Comparison of ENCODE assay signal across 27 cellular contexts in genomic region chr9:91557352-91557751, GRCh38.
A peak's percentile ranks its signal among the peaks of the same experiment; 100 is the strongest.
DNase-seq lines count a peak whose midpoint lies in the region; ATAC-seq, FAIRE-seq and TF ChIP-seq lines count a peak whose summit lies in the region.
"Had no signal": no experiment of that assay in that cellular context is flagged by ENCODE, and none has a peak within 500 bp of the region (broad histone marks: within the 10 kb centered on the region; RNA-seq: fewer than 3 reads in every experiment).

No MANE protein-coding gene starts in this region.

- TF ChIP-seq CTCF in IMR-90 (conservative IDR thresholded peaks at IDR 0.05; ENCODE audit: low read depth, low read length) = no peak
- no peak for TF ChIP-seq CTCF in Peyer's patch (IDR thresholded peaks at IDR 0.05)
- no peak for TF ChIP-seq CTCF in PC-9 (conservative IDR thresholded peaks at IDR 0.05)

- no peak overlapping the region for H3K56ac ChIP-seq in IMR-90 (ENCODE audit: extremely low read depth, insufficient read depth, low read length)

- peak; percentile 88 for ATAC-seq in IMR-90 (ENCODE audit: low read depth)

- H3K27ac ChIP-seq in IMR-90 (ENCODE audit: insufficient read depth, low read length) (no peak overlapping the region), Peyer's patch (no peak overlapping the region), PC-9 (no peak overlapping the region)
- no peak overlapping the region for H3K27ac ChIP-seq in effector memory CD4-positive, alpha-beta T cell (ENCODE audit: insufficient read depth, low read length, poor library complexity, severe bottlenecking)
- H3K27ac ChIP-seq: BLaER1 had no signal

- no peak overlapping the region for H2AK5ac ChIP-seq in IMR-90 (ENCODE audit: low read depth, low read length)

- no peaks in the 10 kb centered on the region for H3K27me3 ChIP-seq in IMR-90 (ENCODE audit: control insufficient read depth, insufficient read depth, low read length)
- H3K27me3 ChIP-seq in adipocyte (replicated peaks; ENCODE audit: control insufficient read depth, insufficient read depth, low read length) = no peaks in the 10 kb centered on the region
- H3K27me3 ChIP-seq in Peyer's patch = no peaks in the 10 kb centered on the region
- H3K27me3 ChIP-seq in effector memory CD4-positive, alpha-beta T cell (replicated peaks; ENCODE audit: control insufficient read depth, insufficient read depth, low read length, poor library complexity, severe bottlenecking) = peaks cover 4% of the 10 kb centered on the region
- no peaks in the 10 kb centered on the region for H3K27me3 ChIP-seq in PC-9 (ENCODE audit: insufficient read depth, low read depth)
- H3K27me3 ChIP-seq: BLaER1 had no signal

- no peak overlapping the region for H2BK15ac ChIP-seq in IMR-90 (ENCODE audit: low read depth, low read length)

- POLR2A ChIA-PET in IMR-90 (lab: Charles Lee; ENCODE audit: unreplicated experiment) = no interaction called here
- POLR2A ChIA-PET in PC-9 (lab: Charles Lee; ENCODE audit: unreplicated experiment) = no interaction called here

- H4K8ac ChIP-seq in IMR-90 (ENCODE audit: low read depth in 2 of 2, low read length in 2 of 2) = no peak overlapping the region

- H3K18ac ChIP-seq in IMR-90 (ENCODE audit: low read depth, low read length) = no peak overlapping the region

- in situ Hi-C loops in IMR-90 (cut with MboI; ENCODE audit: low sequenced_read_pairs) = no loop called here

- H4K20me1 ChIP-seq in IMR-90 (ENCODE audit: insufficient read depth, low read length) (no peaks in the 10 kb centered on the region), PC-9 (ENCODE audit: insufficient read depth) (no peaks in the 10 kb centered on the region)
- H4K20me1 ChIP-seq: BLaER1 had no signal

- H3K4me3 ChIP-seq in IMR-90 (ENCODE audit: insufficient read depth, low read depth, low read length) (no peak overlapping the region), adipocyte (ENCODE audit: low read length) (no peak overlapping the region), Peyer's patch (no peak overlapping the region), PC-9 (no peak overlapping the region)
- no peak overlapping the region for H3K4me3 ChIP-seq in effector memory CD4-positive, alpha-beta T cell (ENCODE audit: insufficient read depth, low read depth, low read length, poor library complexity, severe bottlenecking)
- H3K4me3 ChIP-seq: BLaER1 had no signal

- intact Hi-C loops in IMR-90 (cut with micrococcal nuclease) = loop anchor here (5.0 kb wide), 1 partner anchor 135 kb away; the partner anchor contains the start of gene NFIL3
- intact Hi-C loops in PC-9 (cut with micrococcal nuclease; ENCODE audit: unreplicated experiment) = no loop called here

- no peaks in the 10 kb centered on the region for H3K79me1 ChIP-seq in IMR-90 (ENCODE audit: low read depth in 1 of 2, low read length in 2 of 2)

- H4K91ac ChIP-seq in IMR-90 (ENCODE audit: insufficient read depth, low read depth, low read length) = no peak overlapping the region

- no peak overlapping the region for H2BK120ac ChIP-seq in IMR-90 (ENCODE audit: low read depth, low read length)

- CTCF ChIA-PET in IMR-90 (lab: Yijun Ruan, JAX) = no interaction called here
- CTCF ChIA-PET in PC-9 (lab: Charles Lee) = no interaction called here

- FAIRE-seq in GM12892 (lab: Jason Lieb, UNC) = no peak
- FAIRE-seq: A204.1, G401.6, GM12891, GM18507 had no signal

- H3K9me1 ChIP-seq in IMR-90 (ENCODE audit: insufficient read depth, low read length) = no peaks in the 10 kb centered on the region; the same call in 1 of the 2 replicates

- no peaks in the 10 kb centered on the region; the same call in 1 of the 2 replicates for H3K9me2 ChIP-seq in PC-9 (ENCODE audit: insufficient read depth)

- H2AFZ ChIP-seq in IMR-90 (replicated peaks; ENCODE audit: low read length, poor library complexity) (no peak overlapping the region), PC-9 (no peak overlapping the region)

- no peak overlapping the region for H2AK9ac ChIP-seq in IMR-90 (replicated peaks; ENCODE audit: low read depth, low read length, poor library complexity)

- H4K5ac ChIP-seq in IMR-90 (ENCODE audit: low read depth, low read length) = no peak overlapping the region

- no peaks in the 10 kb centered on the region for H3K79me2 ChIP-seq in PC-9 (ENCODE audit: low read depth)

- H3K9ac ChIP-seq in IMR-90 (ENCODE audit: low read depth, low read length) (no peak overlapping the region), adipocyte (ENCODE audit: low read length) (no peak overlapping the region)
- H3K9ac ChIP-seq: BLaER1 had no signal

- no TSS peak for BruUV-seq in IMR-90 (replicated peaks; lab: Mats Ljungman, UMichigan)
- no TSS peak for BruUV-seq in PC-9 (replicated peaks; lab: Mats Ljungman, UMichigan)

- H3K23ac ChIP-seq in IMR-90 (ENCODE audit: low read depth, low read length) = no peak overlapping the region

- TF ChIP-seq RAD21 in IMR-90 (IDR thresholded peaks at IDR 0.05; ENCODE audit: low read length) = no peak

- TF ChIP-seq POLR2A in IMR-90 (IDR thresholded peaks at IDR 0.05; ENCODE audit: low read depth, low read length) (no peak), Peyer's patch (IDR thresholded peaks at IDR 0.05) (no peak), GM12892 (IDR thresholded peaks at IDR 0.05; ENCODE audit: low read depth, low read length) (no peak)

- H3F3A ChIP-seq in PC-9 (ENCODE audit: insufficient read depth, low read depth) = no peaks in the 10 kb centered on the region

- no peak overlapping the region for H3K4me2 ChIP-seq in IMR-90 (ENCODE audit: low read depth, low read length)
- H3K4me2 ChIP-seq in PC-9 = no peak overlapping the region

- H3K4me1 ChIP-seq in IMR-90 (ENCODE audit: control insufficient read depth, insufficient read depth, low read length) = peaks cover 5% of the 10 kb centered on the region; the same call in 1 of the 2 replicates
- peaks cover 25% of the 10 kb centered on the region for H3K4me1 ChIP-seq in adipocyte (ENCODE audit: control insufficient read depth, insufficient read depth, low read length)
- H3K4me1 ChIP-seq in Peyer's patch = no peaks in the 10 kb centered on the region
- H3K4me1 ChIP-seq in effector memory CD4-positive, alpha-beta T cell (ENCODE audit: control insufficient read depth, insufficient read depth, low read length, poor library complexity, severe bottlenecking) = no peaks in the 10 kb centered on the region
- no peaks in the 10 kb centered on the region for H3K4me1 ChIP-seq in PC-9 (replicated peaks; ENCODE audit: insufficient read depth)
- H3K4me1 ChIP-seq: BE2C had no signal

- peaks cover 5% of the 10 kb centered on the region for H3K9me3 ChIP-seq in IMR-90 (ENCODE audit: control insufficient read depth, insufficient read depth, low read length)
- H3K9me3 ChIP-seq in adipocyte (ENCODE audit: control insufficient read depth, low read length) = peaks cover 12% of the 10 kb centered on the region
- H3K9me3 ChIP-seq in Peyer's patch = no peaks in the 10 kb centered on the region
- H3K9me3 ChIP-seq in effector memory CD4-positive, alpha-beta T cell (ENCODE audit: control insufficient read depth, low read length) = no peaks in the 10 kb centered on the region
- H3K9me3 ChIP-seq in PC-9 (ENCODE audit: insufficient read depth, low read depth) = 0 out of 2 replicates have a peak, but pooled peaks cover 5% of the 10 kb centered on the region
- H3K9me3 ChIP-seq: BE2C, BLaER1 had no signal

- H3K36me3 ChIP-seq in IMR-90 (ENCODE audit: control insufficient read depth, insufficient read depth, low read length) = no peaks in the 10 kb centered on the region
- no peaks in the 10 kb centered on the region for H3K36me3 ChIP-seq in adipocyte (ENCODE audit: control insufficient read depth, insufficient read depth, low read length, severe bottlenecking)
- H3K36me3 ChIP-seq in Peyer's patch = no peaks in the 10 kb centered on the region
- H3K36me3 ChIP-seq in effector memory CD4-positive, alpha-beta T cell (ENCODE audit: control insufficient read depth, insufficient read depth, low read length) = no peaks in the 10 kb centered on the region
- no peaks in the 10 kb centered on the region for H3K36me3 ChIP-seq in PC-9 (ENCODE audit: low read depth)
- H3K36me3 ChIP-seq: BE2C, BLaER1 had no signal

- H2BK20ac ChIP-seq in IMR-90 (ENCODE audit: low read depth, low read length) = no peak overlapping the region

- WGBS in IMR-90 (ENCODE audit: extremely low coverage in 2 of 2, insufficient read length in 1 of 2), 2 experiments = no CpG with 5 or more reads among the region's 2 CpGs

- H3K4ac ChIP-seq in IMR-90 (ENCODE audit: low read depth, low read length) = no peak overlapping the region

- dilution Hi-C loops in IMR-90 (cut with HindIII; ENCODE audit: low sequenced_read_pairs, unreplicated experiment) = no loop called here

- peak; percentile 48 for DNase-seq in IMR-90
- peak; percentile 45 to 63 for DNase-seq in NCI-H526 (lab: John Stamatoyannopoulos, UW)
- DNase-seq in adipocyte (ENCODE audit: low read depth) = peak; percentile 36
- DNase-seq in fibroblast of peridontal ligament (ENCODE audit: extremely low read depth) = peak; percentile 65
- DNase-seq in Peyer's patch = no peak
- no peak for DNase-seq in effector memory CD4-positive, alpha-beta T cell
- DNase-seq in PC-9 = no peak
- no peak for DNase-seq in GM12892 (ENCODE audit: insufficient read length)
- DNase-seq: 8988T; ACHN; BE2C; C1 segment of cervical spinal cord; CD4-positive, alpha-beta memory T cell; CD4-positive, CD25-positive, alpha-beta regulatory T cell; CD8-positive, alpha-beta memory T cell; COR-L47; DMS 273 treated with DMSO at 0.1 percent for 48 hours; DMS153; DMS53; DMS79; DND-41; GF-D8 had no signal

- H3K14ac ChIP-seq in IMR-90 (replicated peaks; ENCODE audit: low read depth, low read length) = no peak overlapping the region

- no peak overlapping the region for H2BK5ac ChIP-seq in IMR-90 (ENCODE audit: low read depth, low read length, poor library complexity, severe bottlenecking)

TF ChIP-seq in IMR-90, 13 proteins besides CTCF, POLR2A, EP300 and RAD21 (continues in another document):
- TF ChIP-seq USF2 (IDR thresholded peaks at IDR 0.05; ENCODE audit: low read depth, low read length) (no peak), RFX5 (IDR thresholded peaks at IDR 0.05; ENCODE audit: low read depth, low read length) (no peak), CHD1 (IDR thresholded peaks at IDR 0.05; ENCODE audit: low read depth, low read length) (no peak)

Comparison
In these comparisons a context has a peak if more than half of its experiments do, and no peak if none do; other contexts are left out.
1. DNase-seq: peak in IMR-90 (single experiment), NCI-H526 (2 of 2), adipocyte (single experiment) and fibroblast of peridontal ligament (single experiment); none in Peyer's patch (0 of 3), effector memory CD4-positive, alpha-beta T cell (0 of 3), PC-9 (0 of 2) and GM12892 (single experiment).